1 cellular context compared by ENCODE assay signal in the genomic region with DNA sequence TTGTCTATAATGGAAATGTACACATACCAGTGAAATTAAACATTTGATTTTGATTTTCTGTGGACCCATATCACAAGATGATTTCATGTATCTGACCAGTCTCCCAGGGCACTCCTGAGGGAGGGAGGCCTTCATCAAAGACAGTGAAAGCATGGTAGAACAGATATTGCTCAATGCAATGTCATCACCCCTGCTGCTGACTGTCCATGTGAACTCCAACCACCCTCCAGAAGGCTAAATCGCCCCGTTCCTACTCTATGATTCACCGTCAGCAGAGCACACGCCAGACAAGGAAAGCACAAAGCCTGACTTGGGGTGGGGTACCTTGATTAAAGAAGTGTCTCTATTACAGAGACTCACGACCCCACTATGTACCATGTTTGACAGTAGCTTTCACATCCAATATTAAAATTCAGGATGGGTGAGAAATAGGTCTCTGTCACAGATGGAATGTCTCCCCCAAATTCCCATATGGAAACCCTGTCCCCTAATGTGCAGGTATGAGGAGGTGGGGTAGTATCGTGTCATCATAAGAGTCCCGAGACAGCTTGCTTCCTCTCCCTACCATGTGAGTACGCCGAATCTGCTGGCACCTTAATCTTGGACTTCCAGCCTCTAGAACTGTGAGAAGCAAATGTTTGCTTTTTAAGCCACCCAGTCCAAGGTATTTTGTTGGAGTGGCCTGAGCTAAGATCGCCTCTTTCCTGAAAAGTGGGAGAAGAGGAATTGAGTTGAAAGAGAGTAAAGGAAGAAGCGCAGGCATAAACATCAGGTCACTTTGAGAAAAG.
TF ChIP-seq lines count a peak whose summit lies in the region.

No MANE protein-coding gene starts in this region.

TF ChIP-seq in HepG2, 621 proteins besides CTCF, POLR2A, EP300 and RAD21 (continued from another document and continues in another):
- TF ChIP-seq, protein P1, sequence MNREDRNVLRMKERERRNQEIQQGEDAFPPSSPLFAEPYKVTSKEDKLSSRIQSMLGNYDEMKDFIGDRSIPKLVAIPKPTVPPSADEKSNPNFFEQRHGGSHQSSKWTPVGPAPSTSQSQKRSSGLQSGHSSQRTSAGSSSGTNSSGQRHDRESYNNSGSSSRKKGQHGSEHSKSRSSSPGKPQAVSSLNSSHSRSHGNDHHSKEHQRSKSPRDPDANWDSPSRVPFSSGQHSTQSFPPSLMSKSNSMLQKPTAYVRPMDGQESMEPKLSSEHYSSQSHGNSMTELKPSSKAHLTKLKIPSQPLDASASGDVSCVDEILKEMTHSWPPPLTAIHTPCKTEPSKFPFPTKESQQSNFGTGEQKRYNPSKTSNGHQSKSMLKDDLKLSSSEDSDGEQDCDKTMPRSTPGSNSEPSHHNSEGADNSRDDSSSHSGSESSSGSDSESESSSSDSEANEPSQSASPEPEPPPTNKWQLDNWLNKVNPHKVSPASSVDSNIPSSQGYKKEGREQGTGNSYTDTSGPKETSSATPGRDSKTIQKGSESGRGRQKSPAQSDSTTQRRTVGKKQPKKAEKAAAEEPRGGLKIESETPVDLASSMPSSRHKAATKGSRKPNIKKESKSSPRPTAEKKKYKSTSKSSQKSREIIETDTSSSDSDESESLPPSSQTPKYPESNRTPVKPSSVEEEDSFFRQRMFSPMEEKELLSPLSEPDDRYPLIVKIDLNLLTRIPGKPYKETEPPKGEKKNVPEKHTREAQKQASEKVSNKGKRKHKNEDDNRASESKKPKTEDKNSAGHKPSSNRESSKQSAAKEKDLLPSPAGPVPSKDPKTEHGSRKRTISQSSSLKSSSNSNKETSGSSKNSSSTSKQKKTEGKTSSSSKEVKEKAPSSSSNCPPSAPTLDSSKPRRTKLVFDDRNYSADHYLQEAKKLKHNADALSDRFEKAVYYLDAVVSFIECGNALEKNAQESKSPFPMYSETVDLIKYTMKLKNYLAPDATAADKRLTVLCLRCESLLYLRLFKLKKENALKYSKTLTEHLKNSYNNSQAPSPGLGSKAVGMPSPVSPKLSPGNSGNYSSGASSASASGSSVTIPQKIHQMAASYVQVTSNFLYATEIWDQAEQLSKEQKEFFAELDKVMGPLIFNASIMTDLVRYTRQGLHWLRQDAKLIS (CRISPR knock-in tag; IDR thresholded peaks at IDR 0.05), result no peak
- no peak for TF ChIP-seq CCAR2 (optimal IDR thresholded peaks at IDR 0.05; ENCODE audit: low read depth, low read length)
- no peak for TF ChIP-seq ZNF577 (CRISPR knock-in tag; IDR thresholded peaks at IDR 0.05; ENCODE audit: borderline replicate concordance, low read depth)
- TF ChIP-seq PAF1 (CRISPR knock-in tag; IDR thresholded peaks at IDR 0.05), result no peak
- TF ChIP-seq YEATS2 (CRISPR knock-in tag; IDR thresholded peaks at IDR 0.05; ENCODE audit: borderline replicate concordance), result no peak
- no peak for TF ChIP-seq KLF6 (CRISPR knock-in tag; IDR thresholded peaks at IDR 0.05)
- TF ChIP-seq, protein P2, sequence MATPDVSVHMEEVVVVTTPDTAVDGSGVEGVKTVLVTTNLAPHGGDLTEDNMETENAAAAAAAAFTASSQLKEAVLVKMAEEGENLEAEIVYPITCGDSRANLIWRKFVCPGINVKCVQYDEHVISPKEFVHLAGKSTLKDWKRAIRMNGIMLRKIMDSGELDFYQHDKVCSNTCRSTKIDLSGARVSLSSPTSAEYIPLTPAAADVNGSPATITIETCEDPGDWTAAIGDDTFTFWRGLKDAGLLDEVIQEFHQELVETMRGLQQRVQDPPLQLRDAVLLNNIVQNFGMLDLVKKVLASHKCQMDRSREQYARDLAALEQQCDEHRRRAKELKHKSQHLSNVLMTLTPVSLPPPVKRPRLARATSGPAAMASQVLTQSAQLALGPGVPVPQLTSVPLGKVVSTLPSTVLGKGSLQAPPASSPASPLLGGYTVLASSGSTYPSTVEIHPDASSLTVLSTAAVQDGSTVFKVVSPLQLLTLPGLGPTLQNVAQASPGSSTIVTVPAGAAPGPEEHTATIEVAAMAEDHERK (CRISPR knock-in tag; IDR thresholded peaks at IDR 0.05; ENCODE audit: low read depth), result no peak
- TF ChIP-seq, protein P3, sequence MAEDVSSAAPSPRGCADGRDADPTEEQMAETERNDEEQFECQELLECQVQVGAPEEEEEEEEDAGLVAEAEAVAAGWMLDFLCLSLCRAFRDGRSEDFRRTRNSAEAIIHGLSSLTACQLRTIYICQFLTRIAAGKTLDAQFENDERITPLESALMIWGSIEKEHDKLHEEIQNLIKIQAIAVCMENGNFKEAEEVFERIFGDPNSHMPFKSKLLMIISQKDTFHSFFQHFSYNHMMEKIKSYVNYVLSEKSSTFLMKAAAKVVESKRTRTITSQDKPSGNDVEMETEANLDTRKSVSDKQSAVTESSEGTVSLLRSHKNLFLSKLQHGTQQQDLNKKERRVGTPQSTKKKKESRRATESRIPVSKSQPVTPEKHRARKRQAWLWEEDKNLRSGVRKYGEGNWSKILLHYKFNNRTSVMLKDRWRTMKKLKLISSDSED (CRISPR knock-in tag; IDR thresholded peaks at IDR 0.05), result no peak
- TF ChIP-seq SRF (IDR thresholded peaks at IDR 0.05; ENCODE audit: low read depth, low read length), result no peak
- no peak for TF ChIP-seq NBN (conservative IDR thresholded peaks at IDR 0.05)
- no peak for TF ChIP-seq XRCC5 (optimal IDR thresholded peaks at IDR 0.05; ENCODE audit: low read length)
- TF ChIP-seq, protein P4, sequence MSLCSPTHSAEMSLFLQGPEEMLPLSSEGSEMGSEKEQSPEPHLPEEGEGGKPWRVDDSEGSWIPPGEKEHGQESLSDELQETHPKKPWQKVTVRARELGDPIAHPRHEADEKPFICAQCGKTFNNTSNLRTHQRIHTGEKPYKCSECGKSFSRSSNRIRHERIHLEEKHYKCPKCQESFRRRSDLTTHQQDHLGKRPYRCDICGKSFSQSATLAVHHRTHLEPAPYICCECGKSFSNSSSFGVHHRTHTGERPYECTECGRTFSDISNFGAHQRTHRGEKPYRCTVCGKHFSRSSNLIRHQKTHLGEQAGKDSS (CRISPR knock-in tag; IDR thresholded peaks at IDR 0.05; ENCODE audit: borderline replicate concordance, low read depth), result no peak
- no peak for TF ChIP-seq ZNF839 (CRISPR knock-in tag; IDR thresholded peaks at IDR 0.05; ENCODE audit: borderline replicate concordance)
- TF ChIP-seq, protein P5, sequence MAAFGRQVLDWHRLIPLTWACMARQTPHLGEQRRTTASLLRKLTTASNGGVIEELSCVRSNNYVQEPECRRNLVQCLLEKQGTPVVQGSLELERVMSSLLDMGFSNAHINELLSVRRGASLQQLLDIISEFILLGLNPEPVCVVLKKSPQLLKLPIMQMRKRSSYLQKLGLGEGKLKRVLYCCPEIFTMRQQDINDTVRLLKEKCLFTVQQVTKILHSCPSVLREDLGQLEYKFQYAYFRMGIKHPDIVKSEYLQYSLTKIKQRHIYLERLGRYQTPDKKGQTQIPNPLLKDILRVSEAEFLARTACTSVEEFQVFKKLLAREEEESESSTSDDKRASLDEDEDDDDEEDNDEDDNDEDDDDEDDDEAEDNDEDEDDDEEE (CRISPR knock-in tag; IDR thresholded peaks at IDR 0.05), result no peak
- peak; percentile 86 for TF ChIP-seq SAP130 (CRISPR knock-in tag; IDR thresholded peaks at IDR 0.05; ENCODE audit: low read depth)
- TF ChIP-seq RBM39 (IDR thresholded peaks at IDR 0.05; ENCODE audit: low read depth, low read length, poor library complexity, severe bottlenecking), result no peak
- TF ChIP-seq ZNF296 (CRISPR knock-in tag; conservative IDR thresholded peaks at IDR 0.05), result no peak
- no peak for TF ChIP-seq SMYD3 (CRISPR knock-in tag; IDR thresholded peaks at IDR 0.05)
- peak; percentile 75 for TF ChIP-seq ELF3 (CRISPR knock-in tag; IDR thresholded peaks at IDR 0.05)
- no peak for TF ChIP-seq FOXP1 (IDR thresholded peaks at IDR 0.05)
- TF ChIP-seq FOXP1 (CRISPR knock-in tag; IDR thresholded peaks at IDR 0.05), result 0 out of 2 replicates have a peak, but pooled peaks have one; percentile 24
- TF ChIP-seq CENPT (CRISPR knock-in tag; IDR thresholded peaks at IDR 0.05; ENCODE audit: low read depth), result no peak
- no peak for TF ChIP-seq HMG20B (CRISPR knock-in tag; conservative IDR thresholded peaks at IDR 0.05)
- no peak for TF ChIP-seq KDM4B (CRISPR knock-in tag; IDR thresholded peaks at IDR 0.05)
- no peak for TF ChIP-seq U2AF1 (optimal IDR thresholded peaks at IDR 0.05; ENCODE audit: low read depth, low read length)
- no peak for TF ChIP-seq RELA (CRISPR knock-in tag; IDR thresholded peaks at IDR 0.05)
- peak; percentile 54 for TF ChIP-seq TEAD3 (CRISPR knock-in tag; optimal IDR thresholded peaks at IDR 0.05; ENCODE audit: borderline replicate concordance)
- TF ChIP-seq ZNF138 (CRISPR knock-in tag; IDR thresholded peaks at IDR 0.05; ENCODE audit: low read depth), result no peak
- no peak for TF ChIP-seq KDM5A (IDR thresholded peaks at IDR 0.05; ENCODE audit: borderline replicate concordance, low read length)
- no peak for TF ChIP-seq STAT5B (CRISPR knock-in tag; IDR thresholded peaks at IDR 0.05)
- TF ChIP-seq, protein P6, sequence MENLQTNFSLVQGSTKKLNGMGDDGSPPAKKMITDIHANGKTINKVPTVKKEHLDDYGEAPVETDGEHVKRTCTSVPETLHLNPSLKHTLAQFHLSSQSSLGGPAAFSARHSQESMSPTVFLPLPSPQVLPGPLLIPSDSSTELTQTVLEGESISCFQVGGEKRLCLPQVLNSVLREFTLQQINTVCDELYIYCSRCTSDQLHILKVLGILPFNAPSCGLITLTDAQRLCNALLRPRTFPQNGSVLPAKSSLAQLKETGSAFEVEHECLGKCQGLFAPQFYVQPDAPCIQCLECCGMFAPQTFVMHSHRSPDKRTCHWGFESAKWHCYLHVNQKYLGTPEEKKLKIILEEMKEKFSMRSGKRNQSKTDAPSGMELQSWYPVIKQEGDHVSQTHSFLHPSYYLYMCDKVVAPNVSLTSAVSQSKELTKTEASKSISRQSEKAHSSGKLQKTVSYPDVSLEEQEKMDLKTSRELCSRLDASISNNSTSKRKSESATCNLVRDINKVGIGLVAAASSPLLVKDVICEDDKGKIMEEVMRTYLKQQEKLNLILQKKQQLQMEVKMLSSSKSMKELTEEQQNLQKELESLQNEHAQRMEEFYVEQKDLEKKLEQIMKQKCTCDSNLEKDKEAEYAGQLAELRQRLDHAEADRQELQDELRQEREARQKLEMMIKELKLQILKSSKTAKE (CRISPR knock-in tag; IDR thresholded peaks at IDR 0.05; ENCODE audit: borderline replicate concordance), result 0 out of 2 replicates have a peak, but pooled peaks have one; percentile 23
- no peak for TF ChIP-seq ZSCAN20 (CRISPR knock-in tag; IDR thresholded peaks at IDR 0.05; ENCODE audit: borderline replicate concordance)
- TF ChIP-seq CHD2 (IDR thresholded peaks at IDR 0.05; ENCODE audit: low read depth, low read length), result no peak
- no peak for TF ChIP-seq ZNF749 (CRISPR knock-in tag; IDR thresholded peaks at IDR 0.05; ENCODE audit: borderline replicate concordance)
- TF ChIP-seq, protein P7, sequence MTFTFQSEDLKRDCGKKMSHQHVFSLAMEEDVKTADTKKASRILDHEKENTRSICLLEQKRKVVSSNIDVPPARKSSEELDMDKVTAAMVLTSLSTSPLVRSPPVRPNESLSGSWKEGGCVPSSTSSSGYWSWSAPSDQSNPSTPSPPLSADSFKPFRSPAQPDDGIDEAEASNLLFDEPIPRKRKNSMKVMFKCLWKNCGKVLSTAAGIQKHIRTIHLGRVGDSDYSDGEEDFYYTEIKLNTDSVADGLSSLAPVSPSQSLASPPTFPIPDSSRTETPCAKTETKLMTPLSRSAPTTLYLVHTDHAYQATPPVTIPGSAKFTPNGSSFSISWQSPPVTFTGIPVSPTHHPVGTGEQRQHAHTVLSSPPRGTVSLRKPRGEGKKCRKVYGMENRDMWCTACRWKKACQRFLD (CRISPR knock-in tag; IDR thresholded peaks at IDR 0.05; ENCODE audit: borderline replicate concordance), result no peak
- TF ChIP-seq HNF4G (IDR thresholded peaks at IDR 0.05; ENCODE audit: borderline replicate concordance, low read depth, low read length), result no peak
- no peak for TF ChIP-seq HNF4G (CRISPR knock-in tag; IDR thresholded peaks at IDR 0.05; ENCODE audit: borderline replicate concordance, low read depth)
- no peak for TF ChIP-seq SOX13 (IDR thresholded peaks at IDR 0.05)
- TF ChIP-seq SOX13 (CRISPR knock-in tag; conservative IDR thresholded peaks at IDR 0.05 in 1 of 2, IDR thresholded peaks at IDR 0.05 in 1 of 2), result peak in 1 of 2 experiments; percentile 64; a peak in 1 of 4 replicates
- TF ChIP-seq, protein P8, sequence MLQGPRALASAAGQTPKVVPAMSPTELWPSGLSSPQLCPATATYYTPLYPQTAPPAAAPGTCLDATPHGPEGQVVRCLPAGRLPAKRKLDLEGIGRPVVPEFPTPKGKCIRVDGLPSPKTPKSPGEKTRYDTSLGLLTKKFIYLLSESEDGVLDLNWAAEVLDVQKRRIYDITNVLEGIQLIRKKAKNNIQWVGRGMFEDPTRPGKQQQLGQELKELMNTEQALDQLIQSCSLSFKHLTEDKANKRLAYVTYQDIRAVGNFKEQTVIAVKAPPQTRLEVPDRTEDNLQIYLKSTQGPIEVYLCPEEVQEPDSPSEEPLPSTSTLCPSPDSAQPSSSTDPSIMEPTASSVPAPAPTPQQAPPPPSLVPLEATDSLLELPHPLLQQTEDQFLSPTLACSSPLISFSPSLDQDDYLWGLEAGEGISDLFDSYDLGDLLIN (CRISPR knock-in tag; IDR thresholded peaks at IDR 0.05; ENCODE audit: borderline replicate concordance), result no peak
- TF ChIP-seq, protein P9, sequence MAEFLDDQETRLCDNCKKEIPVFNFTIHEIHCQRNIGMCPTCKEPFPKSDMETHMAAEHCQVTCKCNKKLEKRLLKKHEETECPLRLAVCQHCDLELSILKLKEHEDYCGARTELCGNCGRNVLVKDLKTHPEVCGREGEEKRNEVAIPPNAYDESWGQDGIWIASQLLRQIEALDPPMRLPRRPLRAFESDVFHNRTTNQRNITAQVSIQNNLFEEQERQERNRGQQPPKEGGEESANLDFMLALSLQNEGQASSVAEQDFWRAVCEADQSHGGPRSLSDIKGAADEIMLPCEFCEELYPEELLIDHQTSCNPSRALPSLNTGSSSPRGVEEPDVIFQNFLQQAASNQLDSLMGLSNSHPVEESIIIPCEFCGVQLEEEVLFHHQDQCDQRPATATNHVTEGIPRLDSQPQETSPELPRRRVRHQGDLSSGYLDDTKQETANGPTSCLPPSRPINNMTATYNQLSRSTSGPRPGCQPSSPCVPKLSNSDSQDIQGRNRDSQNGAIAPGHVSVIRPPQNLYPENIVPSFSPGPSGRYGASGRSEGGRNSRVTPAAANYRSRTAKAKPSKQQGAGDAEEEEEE (CRISPR knock-in tag; IDR thresholded peaks at IDR 0.05; ENCODE audit: borderline replicate concordance), result no peak
- TF ChIP-seq MYC (CRISPR knock-in tag; IDR thresholded peaks at IDR 0.05; ENCODE audit: borderline replicate concordance), result peak; percentile 63; the same call in 1 of the 2 replicates
- TF ChIP-seq, protein P10, sequence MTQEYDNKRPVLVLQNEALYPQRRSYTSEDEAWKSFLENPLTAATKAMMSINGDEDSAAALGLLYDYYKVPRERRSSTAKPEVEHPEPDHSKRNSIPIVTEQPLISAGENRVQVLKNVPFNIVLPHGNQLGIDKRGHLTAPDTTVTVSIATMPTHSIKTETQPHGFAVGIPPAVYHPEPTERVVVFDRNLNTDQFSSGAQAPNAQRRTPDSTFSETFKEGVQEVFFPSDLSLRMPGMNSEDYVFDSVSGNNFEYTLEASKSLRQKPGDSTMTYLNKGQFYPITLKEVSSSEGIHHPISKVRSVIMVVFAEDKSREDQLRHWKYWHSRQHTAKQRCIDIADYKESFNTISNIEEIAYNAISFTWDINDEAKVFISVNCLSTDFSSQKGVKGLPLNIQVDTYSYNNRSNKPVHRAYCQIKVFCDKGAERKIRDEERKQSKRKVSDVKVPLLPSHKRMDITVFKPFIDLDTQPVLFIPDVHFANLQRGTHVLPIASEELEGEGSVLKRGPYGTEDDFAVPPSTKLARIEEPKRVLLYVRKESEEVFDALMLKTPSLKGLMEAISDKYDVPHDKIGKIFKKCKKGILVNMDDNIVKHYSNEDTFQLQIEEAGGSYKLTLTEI (CRISPR knock-in tag; conservative IDR thresholded peaks at IDR 0.05), result no peak
- no peak for TF ChIP-seq ZSCAN12 (CRISPR knock-in tag; IDR thresholded peaks at IDR 0.05)
